8 cellular contexts compared by ENCODE assay signal in genomic region chr1:93616996-93617669, GRCh38.
DNase-seq lines count a peak whose midpoint lies in the region; ATAC-seq and TF ChIP-seq lines count a peak whose summit lies in the region.

No MANE protein-coding gene starts in this region.

- TF ChIP-seq CTCF in VCaP (conservative IDR thresholded peaks at IDR 0.05) (no peak), stomach (IDR thresholded peaks at IDR 0.05) (no peak)

- H3K9me3 ChIP-seq in HUES48 (ENCODE audit: control insufficient read depth, insufficient read depth, low read length) (no peaks in the 10 kb centered on the region), iPS-18a (ENCODE audit: control insufficient read depth, low read depth, low read length) (no peaks in the 10 kb centered on the region), stomach (no peaks in the 10 kb centered on the region)

- no peak for TF ChIP-seq POLR2A in stomach (IDR thresholded peaks at IDR 0.05)

- TF ChIP-seq EP300 in stomach (IDR thresholded peaks at IDR 0.05), result no peak

- H3K36me3 ChIP-seq in HUES48 (ENCODE audit: control insufficient read depth, insufficient read depth, low read length) (no peaks in the 10 kb centered on the region), iPS-18a (ENCODE audit: control insufficient read depth, low read depth, low read length) (no peaks in the 10 kb centered on the region), stomach (no peaks in the 10 kb centered on the region)

- ATAC-seq in GM18498 (IDR thresholded peaks at IDR 0.05; ENCODE audit: unreplicated experiment), result no peak
- no peak for ATAC-seq in HG02884 (IDR thresholded peaks at IDR 0.05; ENCODE audit: unreplicated experiment)

- DNase-seq in stomach, result peak; percentile 79
- DNase-seq in SKM-1 treated with dmso at 0.1 percent for 144 hours (lab: John Stamatoyannopoulos, UW; ENCODE audit: unreplicated experiment), result no peak
- no peak for DNase-seq in kidney glomerular epithelial cell (lab: John Stamatoyannopoulos, UW)

- WGBS in stomach, 5 donors, result 56 to 71% (median 59%) methylated on average over 6 of the region's 6 CpGs

- intact Hi-C loops in stomach (cut with DNase I; ENCODE audit: low total_unique reads), result no loop called here

- H3K27ac ChIP-seq in HUES48 (ENCODE audit: low read depth, low read length), result peak overlapping the region; percentile 95
- peak overlapping the region; percentile 87 for H3K27ac ChIP-seq in VCaP
- H3K27ac ChIP-seq in iPS-18a (ENCODE audit: low read length), result no peak overlapping the region
- H3K27ac ChIP-seq in stomach, result peak overlapping the region; percentile 69 to 87 (median 85)

- 0 out of 2 replicates have a peak overlapping the region, but pooled peaks have one; percentile 31 for H3K9ac ChIP-seq in HUES48 (ENCODE audit: low read depth, low read length)
- H3K9ac ChIP-seq in iPS-18a (ENCODE audit: low read length), result peak overlapping the region; percentile 9

- H3K4me3 ChIP-seq in HUES48 (ENCODE audit: low read depth, low read length) (no peak overlapping the region), iPS-18a (ENCODE audit: low read length) (no peak overlapping the region), stomach (no peak overlapping the region)

- no peaks in the 10 kb centered on the region for H3K27me3 ChIP-seq in HUES48 (ENCODE audit: control insufficient read depth, insufficient read depth, low read length)
- no peaks in the 10 kb centered on the region for H3K27me3 ChIP-seq in iPS-18a (ENCODE audit: control insufficient read depth, insufficient read depth, low read length)
- H3K27me3 ChIP-seq in stomach, result no peaks in the 10 kb centered on the region

- peaks cover 54% of the 10 kb centered on the region for H3K4me1 ChIP-seq in HUES48 (ENCODE audit: control insufficient read depth, insufficient read depth, low read length)
- H3K4me1 ChIP-seq in iPS-18a (ENCODE audit: control insufficient read depth, low read depth, low read length), result peaks cover 33% of the 10 kb centered on the region
- peaks cover 58 to 94% (median 67%) of the 10 kb centered on the region in 4 donors for H3K4me1 ChIP-seq in stomach
